In genomic region chr20:10649817-10650200, GRCh38 we compare ENCODE assay signal across 13 cellular contexts. TPM values are rescaled to one million over a fixed set of nuclear protein-coding genes. Genes with fewer than 3 reads are reported as not detected.
DNase-seq lines count a peak whose midpoint lies in the region; TF ChIP-seq lines count a peak whose summit lies in the region.
"Had no signal": no experiment of that assay in that cellular context is flagged by ENCODE, and none has a peak within 500 bp of the region (broad histone marks: within the 10 kb centered on the region; RNA-seq: fewer than 3 reads in every experiment).

No MANE protein-coding gene starts in this region.

- H3K14ac ChIP-seq in trophoblast cell (ENCODE audit: low read length) = no peak overlapping the region

- H3K9me3 ChIP-seq in left ventricle myocardium inferior (replicated peaks) = no peaks in the 10 kb centered on the region
- no peaks in the 10 kb centered on the region for H3K9me3 ChIP-seq in trophoblast cell (ENCODE audit: insufficient read depth, low read depth, low read length)

- intact Hi-C loops in left ventricle myocardium inferior (cut with micrococcal nuclease) = no loop called here

- no peak for TF ChIP-seq CTCF in AG10803 (conservative IDR thresholded peaks at IDR 0.05; ENCODE audit: low read length)
- TF ChIP-seq CTCF in left ventricle myocardium inferior (IDR thresholded peaks at IDR 0.05; ENCODE audit: borderline replicate concordance) = no peak

- no peaks in the 10 kb centered on the region for H3K27me3 ChIP-seq in left ventricle myocardium inferior (ENCODE audit: low read depth)
- no peaks in the 10 kb centered on the region for H3K27me3 ChIP-seq in trophoblast cell (ENCODE audit: insufficient read depth, low read length)

- H4K12ac ChIP-seq in trophoblast cell (ENCODE audit: low read depth, low read length) = no peak overlapping the region

- no peak overlapping the region for H2AFZ ChIP-seq in trophoblast cell (ENCODE audit: insufficient read depth, low read length, poor library complexity)

- H3K36me3 ChIP-seq in left ventricle myocardium inferior (peaks cover 80% of the 10 kb centered on the region), trophoblast cell (ENCODE audit: control insufficient read depth in 1 of 2, insufficient read depth in 2 of 2, low read length in 2 of 2) (peaks cover 38 to 72% of the 10 kb centered on the region in 2 experiments)

- H2BK5ac ChIP-seq in trophoblast cell (ENCODE audit: low read depth, low read length, poor library complexity) = peak overlapping the region; percentile 47

- H3K79me1 ChIP-seq in trophoblast cell (ENCODE audit: low read length) = peaks cover 21% of the 10 kb centered on the region

- H3K23ac ChIP-seq in trophoblast cell (ENCODE audit: low read length) = no peak overlapping the region

- no peak overlapping the region for H3K4me3 ChIP-seq in AG10803 (ENCODE audit: low read length)
- no peak overlapping the region for H3K4me3 ChIP-seq in left ventricle myocardium inferior
- H3K4me3 ChIP-seq in trophoblast cell (ENCODE audit: low read depth, low read length) = no peak overlapping the region
- H3K4me3 ChIP-seq: SK-N-MC had no signal

- no peak overlapping the region for H3K9ac ChIP-seq in trophoblast cell (ENCODE audit: low read length)

- H3K27ac ChIP-seq in left ventricle myocardium inferior (replicated peaks) (peak overlapping the region; percentile 71), trophoblast cell (ENCODE audit: low read depth, low read length) (peak overlapping the region; percentile 71)
- H3K27ac ChIP-seq: SK-N-MC had no signal

- no peak overlapping the region for H2BK120ac ChIP-seq in trophoblast cell (ENCODE audit: insufficient read depth, low read length, poor library complexity)

- no peak overlapping the region for H2AK5ac ChIP-seq in trophoblast cell (ENCODE audit: low read length)

- no peak overlapping the region for H3K4ac ChIP-seq in trophoblast cell (ENCODE audit: low read depth, low read length)

- no peak overlapping the region for H3K18ac ChIP-seq in trophoblast cell (ENCODE audit: low read length)

- DNase-seq in AG10803 (ENCODE audit: low read depth) = peak; percentile 69
- peak; percentile 34 for DNase-seq in NCI-H82 treated with DMSO at 0.1 percent for 48 hours (lab: John Stamatoyannopoulos, UW; ENCODE audit: unreplicated experiment)
- no peak for DNase-seq in left ventricle myocardium inferior
- no peak for DNase-seq in trophoblast cell
- DNase-seq in NCI-H146 treated with DMSO at 0.1 percent for 48 hours (lab: John Stamatoyannopoulos, UW; ENCODE audit: unreplicated experiment) = no peak
- DNase-seq in iPS-NIHi7 (ENCODE audit: extremely low spot score) = no peak
- DNase-seq in pons (ENCODE audit: low spot score) = no peak
- no peak for DNase-seq in NCI-H524 (lab: John Stamatoyannopoulos, UW)
- DNase-seq: Calu3; islet precursor cell; NCI-H1092; stimulated activated CD4-positive, alpha-beta T cell treated with anti-CD3 and anti-CD28 coated beads, Interleukin-4, amount 100 ng/mL, for 1 hour had no signal

- no CpG with 5 or more reads among the region's 6 CpGs for WGBS in trophoblast cell (ENCODE audit: extremely low coverage, insufficient coverage, insufficient read length)

- H4K91ac ChIP-seq in trophoblast cell (ENCODE audit: low read depth, low read length) = peak overlapping the region; percentile 25

- peaks cover 86% of the 10 kb centered on the region for H3K4me1 ChIP-seq in left ventricle myocardium inferior
- H3K4me1 ChIP-seq in trophoblast cell (ENCODE audit: control insufficient read depth in 1 of 2, insufficient read depth in 2 of 2, low read length in 2 of 2) = peaks cover 48 to 57% of the 10 kb centered on the region in 2 experiments

- peaks cover 4% of the 10 kb centered on the region for H3K79me2 ChIP-seq in trophoblast cell (ENCODE audit: control insufficient read depth, insufficient read depth, low read length, poor library complexity)

- H3K4me2 ChIP-seq in trophoblast cell (ENCODE audit: low read length) = no peak overlapping the region

- H2BK12ac ChIP-seq in trophoblast cell (ENCODE audit: low read length) = peak overlapping the region; percentile 34

- H4K8ac ChIP-seq in trophoblast cell (ENCODE audit: low read depth, low read length) = no peak overlapping the region

RNA-seq across cellular contexts. Expression of gene JAG1, which starts 24.0 kb away (rescaled TPM):
- 20.5 TPM for total RNA-seq in left ventricle myocardium inferior
- 34.3 and 36.3 TPM in 2 replicates for polyA plus RNA-seq in trophoblast cell (2013)

Comparison
In these comparisons a context has a peak if more than half of its experiments do, and no peak if none do; other contexts are left out.
1. DNase-seq: peak in AG10803 (single experiment) and NCI-H82 treated with DMSO at 0.1 percent for 48 hours (single experiment); none in left ventricle myocardium inferior (single experiment), trophoblast cell (0 of 2), NCI-H146 treated with DMSO at 0.1 percent for 48 hours (single experiment), iPS-NIHi7 (single experiment), pons (single experiment) and NCI-H524 (0 of 2).